Comparison of ENCODE assay signal across 1 cellular context in the genomic region with DNA sequence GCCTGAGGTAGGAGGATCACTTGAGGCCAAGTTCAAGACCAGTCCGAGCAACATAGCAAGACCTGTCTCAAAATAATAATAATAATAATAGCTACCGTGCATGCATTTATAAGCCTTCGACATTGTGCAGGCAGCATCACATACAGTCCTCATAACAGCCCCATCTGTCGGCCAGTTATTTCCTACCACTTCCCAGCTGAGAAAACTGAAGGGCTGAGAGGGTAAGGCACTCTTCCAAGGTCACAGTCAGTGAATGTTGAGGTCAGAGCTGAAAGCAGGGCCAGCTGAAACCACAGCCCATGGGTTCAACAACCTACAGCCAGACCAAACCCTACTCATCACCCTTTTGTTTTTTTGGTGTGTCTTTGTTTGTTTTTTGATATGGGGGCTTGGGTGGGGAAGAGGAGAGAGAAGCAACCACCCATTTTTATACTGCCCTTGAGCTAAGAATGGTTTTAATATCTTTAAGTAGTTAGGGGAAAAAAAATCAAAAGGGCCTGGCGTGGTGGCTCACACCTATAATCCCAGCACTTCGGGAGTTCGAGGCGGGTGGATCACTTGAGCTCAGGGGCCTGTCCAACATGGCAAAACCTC.
TF ChIP-seq lines count a peak whose summit lies in the region.

No MANE protein-coding gene starts in this region.

TF ChIP-seq in GM12878, 131 proteins besides CTCF, POLR2A, EP300 and RAD21 (continued from another document):
- no peak for TF ChIP-seq SIN3A (IDR thresholded peaks at IDR 0.05; ENCODE audit: low read depth, low read length)
